In the genomic region with DNA sequence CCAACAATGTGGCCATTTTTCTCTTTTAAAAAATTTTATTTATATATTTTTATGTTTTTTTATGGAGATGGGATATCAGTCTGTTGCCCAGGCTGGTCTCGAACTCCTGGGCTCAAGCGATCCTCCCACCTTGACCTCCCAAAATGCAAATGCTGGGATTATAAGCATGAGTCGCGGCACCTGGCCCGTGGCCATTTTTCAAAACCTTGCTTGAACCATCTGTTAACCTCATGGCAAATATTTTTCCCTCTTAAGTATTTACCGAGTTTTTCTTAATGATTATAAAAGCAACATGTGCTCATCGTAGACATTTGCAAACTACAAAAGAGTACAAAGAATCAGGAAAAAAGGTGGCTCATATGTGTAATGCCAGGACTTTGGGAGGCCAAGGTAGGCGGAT, we compare ENCODE assay signal across 13 cellular contexts.
DNase-seq lines count a peak whose midpoint lies in the region; TF ChIP-seq lines count a peak whose summit lies in the region.
"Had no signal": no experiment of that assay in that cellular context is flagged by ENCODE, and none has a peak within 500 bp of the region (broad histone marks: within the 10 kb centered on the region; RNA-seq: fewer than 3 reads in every experiment).

No MANE protein-coding gene starts in this region.

- H2AK5ac ChIP-seq in mesendoderm (ENCODE audit: low read length), result no peak overlapping the region

- no peaks in the 10 kb centered on the region for H3K79me1 ChIP-seq in mesendoderm (ENCODE audit: low read length)

- H4K8ac ChIP-seq in mesendoderm (ENCODE audit: low read depth, low read length), result no peak overlapping the region

- H2AFZ ChIP-seq in fibroblast of lung (ENCODE audit: low read length), result no peak overlapping the region

- no peak overlapping the region for H3K4ac ChIP-seq in mesendoderm (ENCODE audit: low read depth, low read length)

- no peak overlapping the region for H3K18ac ChIP-seq in mesendoderm (ENCODE audit: low read length)

- H3K4me1 ChIP-seq in BLaER1 treated with 17β-estradiol and CSF1 and Interleukin-3, amounts not matched to agents 10 nM and 100 nM, result peaks cover 28 to 72% (median 49%) of the 10 kb centered on the region in 10 experiments
- H3K4me1 ChIP-seq in fibroblast of lung (ENCODE audit: control insufficient read depth, extremely low read depth, insufficient read depth, low read length), result peaks cover 27% of the 10 kb centered on the region
- peaks cover 34% of the 10 kb centered on the region for H3K4me1 ChIP-seq in rectal smooth muscle tissue (ENCODE audit: control insufficient read depth, insufficient read depth, low read length)
- peaks cover 0 to 22% (median 0%) of the 10 kb centered on the region in 4 donors for H3K4me1 ChIP-seq in Peyer's patch
- no peaks in the 10 kb centered on the region for H3K4me1 ChIP-seq in mesendoderm (ENCODE audit: control insufficient read depth, low read depth, low read length)

- no peak overlapping the region for H3K4me3 ChIP-seq in BLaER1 treated with 17β-estradiol and CSF1 and Interleukin-3, amounts not matched to agents 10 nM and 100 nM
- H3K4me3 ChIP-seq in fibroblast of lung (replicated peaks in 1 of 4; ENCODE audit: control extremely low read depth in 1 of 4, insufficient read depth in 1 of 4, low read depth in 3 of 4, low read length in 4 of 4) (no peak overlapping the region), rectal smooth muscle tissue (ENCODE audit: low read length) (no peak overlapping the region), Peyer's patch (no peak overlapping the region), mesendoderm (ENCODE audit: low read length) (no peak overlapping the region)

- DNase-seq in NCI-H69 (lab: John Stamatoyannopoulos, UW) (peak; percentile 21), fibroblast of lung (ENCODE audit: low read depth in 2 of 2) (peak in 1 of 2 donors; percentile 35), COLO668 (lab: John Stamatoyannopoulos, UW; ENCODE audit: unreplicated experiment) (no peak), Peyer's patch (no peak), mesendoderm (no peak), mesenteric fat pad (ENCODE audit: low spot score) (no peak)
- DNase-seq: activated CD4-positive, alpha-beta memory T cell treated with anti-CD3 and anti-CD28 coated beads, Interleukin-2, amount 10 ng/mL, durations not matched to agents 7 days and 5 days; effector CD8-positive, alpha-beta T cell; glutamatergic neuron; MM.1S; stimulated activated naive CD8-positive, alpha-beta T cell treated with anti-CD3 and anti-CD28 coated beads, Interleukin-15, Interleukin-2, amounts not matched to agents 100 U/mL and 50 U/mL, for 24 hours had no signal

- no peaks in the 10 kb centered on the region for H3K27me3 ChIP-seq in BLaER1 treated with 17β-estradiol and CSF1 and Interleukin-3, amounts not matched to agents 10 nM and 100 nM
- no peaks in the 10 kb centered on the region for H3K27me3 ChIP-seq in fibroblast of lung (ENCODE audit: control insufficient read depth, insufficient read depth, low read length)
- no peaks in the 10 kb centered on the region for H3K27me3 ChIP-seq in rectal smooth muscle tissue (ENCODE audit: control insufficient read depth, insufficient read depth, low read length)
- H3K27me3 ChIP-seq in Peyer's patch, result no peaks in the 10 kb centered on the region
- no peaks in the 10 kb centered on the region for H3K27me3 ChIP-seq in mesendoderm (ENCODE audit: insufficient read depth, low read length, poor library complexity)

- H3K36me3 ChIP-seq in BLaER1 treated with 17β-estradiol and CSF1 and Interleukin-3, amounts not matched to agents 10 nM and 100 nM, result peaks cover 82 to 99% (median 90%) of the 10 kb centered on the region in 11 experiments
- peaks cover 27% of the 10 kb centered on the region for H3K36me3 ChIP-seq in fibroblast of lung (ENCODE audit: control insufficient read depth, insufficient read depth, low read length)
- peaks cover 11% of the 10 kb centered on the region for H3K36me3 ChIP-seq in rectal smooth muscle tissue (ENCODE audit: control insufficient read depth, insufficient read depth, low read length)
- peaks cover 0 to 25% (median 0%) of the 10 kb centered on the region in 3 donors for H3K36me3 ChIP-seq in Peyer's patch
- peaks cover 1% of the 10 kb centered on the region for H3K36me3 ChIP-seq in mesendoderm (ENCODE audit: control insufficient read depth, insufficient read depth, low read length)

- no peak overlapping the region for H3K23ac ChIP-seq in mesendoderm (ENCODE audit: low read length)

- peak overlapping the region in 4 of 11 experiments; percentile 14 to 21 (median 20); a peak in 5 of 22 replicates for H3K9ac ChIP-seq in BLaER1 treated with 17β-estradiol and CSF1 and Interleukin-3, amounts not matched to agents 10 nM and 100 nM
- H3K9ac ChIP-seq in fibroblast of lung (ENCODE audit: insufficient read depth, low read length), result no peak overlapping the region
- no peak overlapping the region for H3K9ac ChIP-seq in rectal smooth muscle tissue (ENCODE audit: low read length)
- no peak overlapping the region for H3K9ac ChIP-seq in mesendoderm (ENCODE audit: low read length)

- H3K79me2 ChIP-seq in fibroblast of lung (ENCODE audit: control insufficient read depth, insufficient read depth, low read length), result peaks cover 5% of the 10 kb centered on the region
- no peaks in the 10 kb centered on the region for H3K79me2 ChIP-seq in mesendoderm (ENCODE audit: control insufficient read depth, insufficient read depth, low read length)

- H4K5ac ChIP-seq in mesendoderm (ENCODE audit: low read length), result no peak overlapping the region

- no peak overlapping the region for H2BK15ac ChIP-seq in mesendoderm (replicated peaks; ENCODE audit: low read depth)

- no CpG with 5 or more reads among the region's 8 CpGs for WGBS in mesendoderm (ENCODE audit: extremely low coverage, insufficient coverage, low lambda C conversion rate)

- TF ChIP-seq POLR2A in Peyer's patch (IDR thresholded peaks at IDR 0.05), result no peak

- H2BK5ac ChIP-seq in mesendoderm (ENCODE audit: low read length), result no peak overlapping the region

- no peaks in the 10 kb centered on the region for H3K9me3 ChIP-seq in BLaER1 treated with 17β-estradiol and CSF1 and Interleukin-3, amounts not matched to agents 10 nM and 100 nM (replicated peaks in 1 of 11)
- no peaks in the 10 kb centered on the region for H3K9me3 ChIP-seq in fibroblast of lung (ENCODE audit: control insufficient read depth, insufficient read depth, low read depth, low read length)
- H3K9me3 ChIP-seq in Peyer's patch, result no peaks in the 10 kb centered on the region

- TF ChIP-seq CTCF in fibroblast of lung (conservative IDR thresholded peaks at IDR 0.05 in 1 of 2, IDR thresholded peaks at IDR 0.05 in 1 of 2; ENCODE audit: low read depth in 1 of 2, low read length in 2 of 2) (no peak), Peyer's patch (IDR thresholded peaks at IDR 0.05) (no peak)

- H2BK120ac ChIP-seq in mesendoderm (ENCODE audit: low read depth, low read length), result no peak overlapping the region

- H3K4me2 ChIP-seq in BLaER1 treated with 17β-estradiol and CSF1 and Interleukin-3, amounts not matched to agents 10 nM and 100 nM, result peak overlapping the region in 8 of 11 experiments; percentile 1 to 46 (median 25); a peak in 10 of 22 replicates
- H3K4me2 ChIP-seq in fibroblast of lung (ENCODE audit: extremely low read depth, insufficient read depth, low read length), result peak overlapping the region; percentile 29
- H3K4me2 ChIP-seq in mesendoderm (ENCODE audit: low read length), result no peak overlapping the region

- H3K27ac ChIP-seq in BLaER1 treated with 17β-estradiol and CSF1 and Interleukin-3, amounts not matched to agents 10 nM and 100 nM, result peak overlapping the region in 5 of 11 experiments; percentile 6 to 38 (median 20); a peak in 6 of 22 replicates
- H3K27ac ChIP-seq in fibroblast of lung (ENCODE audit: insufficient read depth, low read length) (peak overlapping the region; percentile 54), rectal smooth muscle tissue (ENCODE audit: low read depth, low read length) (peak overlapping the region; percentile 90), Peyer's patch (peak overlapping the region in 2 of 4 donors; percentile 23 to 63), mesendoderm (ENCODE audit: low read depth, low read length) (no peak overlapping the region)

- peaks cover 0 to 34% (median 0%) of the 10 kb centered on the region in 11 experiments; a peak in 5 of 22 replicates for H4K20me1 ChIP-seq in BLaER1 treated with 17β-estradiol and CSF1 and Interleukin-3, amounts not matched to agents 10 nM and 100 nM
- no peaks in the 10 kb centered on the region for H4K20me1 ChIP-seq in fibroblast of lung (ENCODE audit: control insufficient read depth, extremely low read depth, insufficient read depth, low read length)

- no peak overlapping the region for H3K56ac ChIP-seq in mesendoderm (ENCODE audit: low read length)
